In the genomic region with DNA sequence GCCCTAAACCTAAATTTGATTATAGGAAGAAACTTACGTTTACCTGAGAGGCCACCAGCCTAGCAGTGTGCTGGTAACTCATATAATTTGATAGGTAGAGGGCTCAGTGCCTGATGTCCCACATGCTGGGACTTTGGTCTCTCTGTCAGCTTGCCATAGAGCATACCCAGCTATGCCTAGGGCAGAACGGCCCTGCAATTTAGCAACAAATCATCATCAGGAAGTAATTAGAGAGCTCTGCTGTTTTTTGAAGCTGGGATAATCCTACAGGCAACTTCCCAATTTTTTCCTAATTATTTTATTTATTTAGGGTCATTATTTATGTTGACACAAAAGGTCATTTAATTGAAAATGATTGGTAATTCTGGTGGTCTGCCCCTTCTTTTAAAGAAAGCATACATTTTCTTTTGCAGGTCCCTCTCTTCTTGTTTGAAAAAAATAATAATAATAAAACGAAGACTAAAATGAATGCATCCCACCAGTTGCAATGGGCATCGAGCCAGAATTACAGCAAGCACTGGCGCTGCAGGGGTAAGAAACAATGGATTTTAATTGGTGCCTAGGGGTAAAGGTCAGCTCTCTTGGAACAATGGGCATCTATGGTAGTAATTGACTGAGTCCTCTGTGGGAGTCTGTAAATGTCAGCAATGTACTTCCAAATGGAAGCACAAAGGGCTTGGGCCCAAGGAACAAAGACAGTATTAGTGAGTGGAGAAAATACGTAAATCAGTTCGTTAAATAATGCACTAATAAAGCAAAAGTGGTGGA, we compare ENCODE assay signal across 15 cellular contexts.
DNase-seq lines count a peak whose midpoint lies in the region; ATAC-seq and TF ChIP-seq lines count a peak whose summit lies in the region.
"Had no signal": no experiment of that assay in that cellular context is flagged by ENCODE, and none has a peak within 500 bp of the region (broad histone marks: within the 10 kb centered on the region; RNA-seq: fewer than 3 reads in every experiment).

No MANE protein-coding gene starts in this region.

- no peaks in the 10 kb centered on the region for H3K9me2 ChIP-seq in Karpas-422 (replicated peaks; ENCODE audit: insufficient read depth, low read length)

- H3K27ac ChIP-seq in Karpas-422 (ENCODE audit: low read length) = no peak overlapping the region
- H3K27ac ChIP-seq: SK-N-MC had no signal

- H3K4me3 Mint-ChIP-seq in brain (no peak overlapping the region), type B pancreatic cell (no peak overlapping the region)
- no peak overlapping the region for H3K4me3 Mint-ChIP-seq in activated T-helper 17 cell treated with anti-CD3 and anti-CD28 coated beads, Interleukin-2, amount 50 U/mL, for 72 hours
- H3K4me3 Mint-ChIP-seq: B cell; CD8-positive, alpha-beta T cell; IgD-negative memory B cell had no signal

- H3K9me3 Mint-ChIP-seq in brain = peaks cover 0 to 2% (median 0%) of the 10 kb centered on the region in 5 experiments
- H3K9me3 Mint-ChIP-seq in type B pancreatic cell = no peaks in the 10 kb centered on the region
- no peaks in the 10 kb centered on the region for H3K9me3 Mint-ChIP-seq in activated T-helper 17 cell treated with anti-CD3 and anti-CD28 coated beads, Interleukin-2, amount 50 U/mL, for 72 hours
- H3K9me3 Mint-ChIP-seq: IgD-negative memory B cell had no signal

- H3K4me1 ChIP-seq in mucosa of descending colon (ENCODE audit: low read depth) (no peaks in the 10 kb centered on the region), Karpas-422 (ENCODE audit: low read length) (no peaks in the 10 kb centered on the region)

- no peaks in the 10 kb centered on the region for H3K79me2 ChIP-seq in Karpas-422 (ENCODE audit: low read length)

- intact Hi-C loops in mucosa of descending colon (cut with DNase I, micrococcal nuclease) = no loop called here

- H4K20me1 ChIP-seq in Karpas-422 (ENCODE audit: insufficient read depth, low read depth, low read length) = no peaks in the 10 kb centered on the region

- no peaks in the 10 kb centered on the region for H3K9me3 ChIP-seq in mucosa of descending colon
- H3K9me3 ChIP-seq in Karpas-422 (ENCODE audit: low read length) = peaks cover 7% of the 10 kb centered on the region; the same call in 1 of the 2 replicates

- H3K36me3 ChIP-seq in mucosa of descending colon (ENCODE audit: low read depth) (no peaks in the 10 kb centered on the region), Karpas-422 (ENCODE audit: insufficient read depth, low read length) (no peaks in the 10 kb centered on the region)

- no peak overlapping the region for H2AFZ ChIP-seq in Karpas-422 (ENCODE audit: low read length)

- H3K27me3 Mint-ChIP-seq in brain = peaks cover 4% of the 10 kb centered on the region
- H3K27me3 Mint-ChIP-seq in type B pancreatic cell = no peaks in the 10 kb centered on the region
- H3K27me3 Mint-ChIP-seq in activated T-helper 17 cell treated with anti-CD3 and anti-CD28 coated beads, Interleukin-2, amount 50 U/mL, for 72 hours = no peaks in the 10 kb centered on the region
- H3K27me3 Mint-ChIP-seq: B cell had no signal

- no peaks in the 10 kb centered on the region for H3K27me3 ChIP-seq in Karpas-422 (ENCODE audit: low read length)

- H3K4me3 ChIP-seq in mucosa of descending colon = no peak overlapping the region
- H3K4me3 ChIP-seq in Karpas-422 (ENCODE audit: low read length) = no peak overlapping the region
- H3K4me3 ChIP-seq: SK-N-MC had no signal

- peaks cover 41% of the 10 kb centered on the region for H3K4me1 Mint-ChIP-seq in brain
- H3K4me1 Mint-ChIP-seq in type B pancreatic cell (ENCODE audit: unreplicated experiment) = peaks cover 35% of the 10 kb centered on the region
- H3K4me1 Mint-ChIP-seq in activated T-helper 17 cell treated with anti-CD3 and anti-CD28 coated beads, Interleukin-2, amount 50 U/mL, for 72 hours = no peaks in the 10 kb centered on the region
- H3K4me1 Mint-ChIP-seq: B cell, IgD-negative memory B cell had no signal

- TF ChIP-seq CTCF in brain (conservative IDR thresholded peaks at IDR 0.05) = no peak
- no peak for TF ChIP-seq CTCF in mucosa of descending colon (IDR thresholded peaks at IDR 0.05)
- no peak for TF ChIP-seq CTCF in type B pancreatic cell (conservative IDR thresholded peaks at IDR 0.05)

- no peak overlapping the region for H3K9ac ChIP-seq in Karpas-422 (ENCODE audit: low read length)

- no peaks in the 10 kb centered on the region for H3K36me3 Mint-ChIP-seq in brain
- no peaks in the 10 kb centered on the region for H3K36me3 Mint-ChIP-seq in type B pancreatic cell
- H3K36me3 Mint-ChIP-seq in activated T-helper 17 cell treated with anti-CD3 and anti-CD28 coated beads, Interleukin-2, amount 50 U/mL, for 72 hours (ENCODE audit: low read depth) = no peaks in the 10 kb centered on the region
- H3K36me3 Mint-ChIP-seq: CD8-positive, alpha-beta T cell; IgD-negative memory B cell had no signal

- H3K27ac Mint-ChIP-seq in brain (peak overlapping the region in 3 of 5 experiments; percentile 21 to 87 (median 66)), type B pancreatic cell (no peak overlapping the region)
- H3K27ac Mint-ChIP-seq in activated T-helper 17 cell treated with anti-CD3 and anti-CD28 coated beads, Interleukin-2, amount 50 U/mL, for 72 hours = no peak overlapping the region
- H3K27ac Mint-ChIP-seq: B cell; CD8-positive, alpha-beta T cell; IgD-negative memory B cell had no signal

- DNase-seq in NCI-H69 (lab: John Stamatoyannopoulos, UW) = peak; percentile 85
- peak in 1 of 3 donors; percentile 29 for DNase-seq in mucosa of descending colon
- DNase-seq in type B pancreatic cell (ENCODE audit: extremely low spot score, unreplicated experiment) = no peak
- no peak for DNase-seq in Karpas-422
- no peak for DNase-seq in cortex of kidney (lab: John Stamatoyannopoulos, UW)
- DNase-seq: CD8-positive, alpha-beta T cell; DMS79 treated with DMSO at 0.1 percent for 48 hours; NCI-H187 treated with DMSO at 0.1 percent for 48 hours; NCI-H526 treated with DMSO at 0.1 percent for 48 hours; T-helper 1 cell had no signal

- peak; percentile 64 for ATAC-seq in mucosa of descending colon
- ATAC-seq in activated T-helper 17 cell treated with anti-CD3 and anti-CD28 coated beads, Interleukin-2, amount 50 U/mL, for 72 hours (replicated peaks) = no peak
- ATAC-seq: CD8-positive, alpha-beta T cell had no signal

- H3K4me2 ChIP-seq in Karpas-422 (ENCODE audit: low read depth, low read length, poor library complexity, severe bottlenecking) = no peak overlapping the region

Comparison
In these comparisons a context has a peak if more than half of its experiments do, and no peak if none do; other contexts are left out.
1. H3K27ac Mint-ChIP-seq: peak in brain (3 of 5); none in type B pancreatic cell (single experiment) and activated T-helper 17 cell treated with anti-CD3 and anti-CD28 coated beads, Interleukin-2, amount 50 U/mL, for 72 hours (single experiment).